9 cellular contexts compared by ENCODE assay signal in genomic region chr20:23161968-23162696, GRCh38.
DNase-seq lines count a peak whose midpoint lies in the region; ATAC-seq, FAIRE-seq and TF ChIP-seq lines count a peak whose summit lies in the region.
"Had no signal": no experiment of that assay in that cellular context is flagged by ENCODE, and none has a peak within 500 bp of the region (broad histone marks: within the 10 kb centered on the region; RNA-seq: fewer than 3 reads in every experiment).

No MANE protein-coding gene starts in this region.

- H3K27ac ChIP-seq in esophagus (ENCODE audit: low read depth in 2 of 2, low read length in 1 of 2) (peak overlapping the region; percentile 84 to 88), pancreas (no peak overlapping the region)

- WGBS in esophagus, 2 donors: 58 to 65% methylated on average over 12 of the region's 12 CpGs
- 66 to 67% methylated on average over 12 of the region's 12 CpGs for WGBS in pancreas, 2 donors

- TF ChIP-seq CTCF in pancreas (IDR thresholded peaks at IDR 0.05): no peak

- H3K4me3 ChIP-seq in esophagus (ENCODE audit: low read depth in 1 of 2, low read length in 2 of 2): no peak overlapping the region
- no peak overlapping the region for H3K4me3 ChIP-seq in pancreas
- H3K4me3 ChIP-seq in HAP-1: no peak overlapping the region

- ATAC-seq in pancreas (peak in 3 of 4 donors; percentile 72 to 83 (median 76)), HG03139 (IDR thresholded peaks at IDR 0.05; ENCODE audit: unreplicated experiment) (no peak)

- no peaks in the 10 kb centered on the region for H3K9me3 ChIP-seq in esophagus (ENCODE audit: control insufficient read depth in 2 of 2, insufficient read depth in 1 of 2, low read depth in 1 of 2, low read length in 1 of 2)
- no peaks in the 10 kb centered on the region for H3K9me3 ChIP-seq in pancreas
- no peaks in the 10 kb centered on the region for H3K9me3 ChIP-seq in HAP-1

- in situ Hi-C loops in G401 (cut with HindIII; ENCODE audit: low sequenced_read_pairs) (no loop called here), HAP-1 (cut with MboI; ENCODE audit: low sequenced_read_pairs) (no loop called here)

- H3K4me1 ChIP-seq in esophagus (ENCODE audit: control insufficient read depth in 2 of 2, insufficient read depth in 2 of 2, low read length in 1 of 2) (peaks cover 5 to 19% of the 10 kb centered on the region in 2 donors), pancreas (no peaks in the 10 kb centered on the region), HAP-1 (no peaks in the 10 kb centered on the region)

- intact Hi-C loops in pancreas (cut with DNase I): no loop called here

- H3K36me3 ChIP-seq in esophagus (ENCODE audit: control insufficient read depth in 2 of 2, insufficient read depth in 2 of 2, low read length in 1 of 2): no peaks in the 10 kb centered on the region
- H3K36me3 ChIP-seq in pancreas: no peaks in the 10 kb centered on the region
- H3K36me3 ChIP-seq in HAP-1 (replicated peaks): no peaks in the 10 kb centered on the region

- no peaks in the 10 kb centered on the region for H3K27me3 ChIP-seq in esophagus (ENCODE audit: control insufficient read depth in 1 of 2, insufficient read depth in 2 of 2, low read length in 2 of 2)
- no peaks in the 10 kb centered on the region for H3K27me3 ChIP-seq in pancreas
- H3K27me3 ChIP-seq in HAP-1 (ENCODE audit: low read depth): no peaks in the 10 kb centered on the region

- DNase-seq in G401 (ENCODE audit: low spot score) (peak; percentile 30), NCI-H446 (lab: John Stamatoyannopoulos, UW) (peak; percentile 49 to 76), pancreas (peak in 4 of 6 donors; percentile 22 to 65 (median 43)), HAP-1 (ENCODE audit: low spot score in 2 of 2) (no peak), T-helper 9 cell (no peak), SKM-1 (lab: John Stamatoyannopoulos, UW; ENCODE audit: unreplicated experiment) (no peak)
- DNase-seq: stimulated activated CD4-positive, alpha-beta T cell treated with anti-CD3 and anti-CD28 coated beads, Interleukin-15, amount 100 ng/mL, for 24 hours had no signal

- no peak for FAIRE-seq in pancreas (lab: Jason Lieb, UNC)

Comparison
In these comparisons a context has a peak if more than half of its experiments do, and no peak if none do; other contexts are left out.
1. DNase-seq: peak in G401 (single experiment), NCI-H446 (2 of 2) and pancreas (4 of 6); none in HAP-1 (0 of 2), T-helper 9 cell (single experiment) and SKM-1 (single experiment).
2. H3K27ac ChIP-seq: peak in esophagus (2 of 2); none in pancreas (0 of 4).